Comparison of ENCODE assay signal across 17 cellular contexts in the genomic region with DNA sequence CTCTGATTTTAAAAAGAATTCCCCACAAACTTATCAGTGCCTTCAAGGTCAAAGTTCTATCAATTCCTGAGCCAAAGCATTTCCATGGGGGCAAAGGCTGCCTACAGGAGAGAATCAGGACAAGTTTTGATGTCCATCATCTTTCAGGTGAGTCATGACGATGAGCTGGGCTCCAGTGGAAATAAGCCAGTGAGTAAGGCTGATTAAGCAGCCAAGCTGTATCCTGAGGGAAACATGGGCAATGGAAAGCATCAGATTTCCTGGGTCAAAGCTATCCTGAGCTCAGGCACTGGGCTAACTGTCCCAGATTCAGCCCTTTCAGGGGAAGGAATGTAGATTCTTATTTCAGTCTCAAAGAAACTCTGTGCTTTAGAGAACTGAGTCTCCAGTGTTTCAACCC.
A peak's percentile ranks its signal among the peaks of the same experiment; 100 is the strongest.
DNase-seq lines count a peak whose midpoint lies in the region; ATAC-seq and TF ChIP-seq lines count a peak whose summit lies in the region.
"Had no signal": no experiment of that assay in that cellular context is flagged by ENCODE, and none has a peak within 500 bp of the region (broad histone marks: within the 10 kb centered on the region; RNA-seq: fewer than 3 reads in every experiment).

No MANE protein-coding gene starts in this region.

- no peaks in the 10 kb centered on the region for H3K36me3 ChIP-seq in breast epithelium
- no peaks in the 10 kb centered on the region for H3K36me3 ChIP-seq in uterus
- no peaks in the 10 kb centered on the region for H3K36me3 ChIP-seq in prostate gland
- H3K36me3 ChIP-seq: suprapubic skin had no signal

- H3K4me3 ChIP-seq in breast epithelium (no peak overlapping the region), uterus (no peak overlapping the region), prostate gland (no peak overlapping the region), coronary artery (no peak overlapping the region)
- H3K4me3 ChIP-seq: suprapubic skin had no signal

- no peak for TF ChIP-seq CTCF in MCF 10A (IDR thresholded peaks at IDR 0.05; ENCODE audit: unreplicated experiment)
- no peak for TF ChIP-seq CTCF in breast epithelium (IDR thresholded peaks at IDR 0.05)
- TF ChIP-seq CTCF in foreskin keratinocyte (conservative IDR thresholded peaks at IDR 0.05) = no peak
- no peak for TF ChIP-seq CTCF in uterus (IDR thresholded peaks at IDR 0.05)
- TF ChIP-seq CTCF in prostate gland (IDR thresholded peaks at IDR 0.05) = no peak
- TF ChIP-seq CTCF in coronary artery (IDR thresholded peaks at IDR 0.05) = no peak

- WGBS in prostate gland = 94% methylated on average over 1 of the region's 1 CpG

- H3K27ac ChIP-seq in breast epithelium (no peak overlapping the region), foreskin keratinocyte (no peak overlapping the region), uterus (peak overlapping the region; percentile 45 to 57), prostate gland (no peak overlapping the region), coronary artery (no peak overlapping the region)
- H3K27ac ChIP-seq: 22Rv1, suprapubic skin had no signal

- ATAC-seq in foreskin keratinocyte = peak; percentile 98
- ATAC-seq: CD8-positive, alpha-beta T cell; naive thymus-derived CD8-positive, alpha-beta T cell had no signal

- DNase-seq in MCF 10A (ENCODE audit: unreplicated experiment) (peak; percentile 76), breast epithelium (ENCODE audit: low spot score in 2 of 2) (no peak), amniotic epithelial cell (ENCODE audit: low read depth) (peak; percentile 60), foreskin keratinocyte (peak; percentile 70 to 86), uterus (no peak), prostate gland (ENCODE audit: low spot score) (no peak), D341Med (ENCODE audit: low spot score) (no peak), coronary artery (ENCODE audit: low spot score) (no peak)
- DNase-seq: activated CD4-positive, alpha-beta T cell treated with anti-CD3 and anti-CD28 coated beads, Interleukin-2, amount 10 ng/mL, durations not matched to agents 24 days and 14 days; activated naive CD8-positive, alpha-beta T cell treated with anti-CD3 and anti-CD28 coated beads, Interleukin-2, amount 10 ng/mL, durations not matched to agents 7 days and 5 days; activated T-cell treated with anti-CD3 and anti-CD28 coated beads, Interleukin-2, amount 50 U/mL, for 1 hour; CD8-positive, alpha-beta T cell; erythroblast; naive thymus-derived CD8-positive, alpha-beta T cell; NCI-H2081 had no signal

- H3K27me3 Mint-ChIP-seq in MCF 10A (ENCODE audit: insufficient read depth, unreplicated experiment) = no peaks in the 10 kb centered on the region
- H3K27me3 Mint-ChIP-seq: activated naive CD8-positive, alpha-beta T cell treated with anti-CD3 and anti-CD28 coated beads, Interleukin-2, amount 10 ng/mL, durations not matched to agents 7 days and 5 days had no signal

- peaks cover 7% of the 10 kb centered on the region for H3K36me3 Mint-ChIP-seq in MCF 10A (ENCODE audit: insufficient read depth, unreplicated experiment)
- H3K36me3 Mint-ChIP-seq: activated naive CD8-positive, alpha-beta T cell treated with anti-CD3 and anti-CD28 coated beads, Interleukin-2, amount 10 ng/mL, durations not matched to agents 7 days and 5 days; CD8-positive, alpha-beta T cell; naive thymus-derived CD8-positive, alpha-beta T cell had no signal

- no peaks in the 10 kb centered on the region for H3K9me3 Mint-ChIP-seq in MCF 10A (ENCODE audit: unreplicated experiment)
- H3K9me3 Mint-ChIP-seq: activated CD4-positive, alpha-beta T cell treated with anti-CD3 and anti-CD28 coated beads, Interleukin-2, amount 10 ng/mL, durations not matched to agents 24 days and 14 days; activated naive CD8-positive, alpha-beta T cell treated with anti-CD3 and anti-CD28 coated beads, Interleukin-2, amount 10 ng/mL, durations not matched to agents 7 days and 5 days; CD8-positive, alpha-beta T cell had no signal

- H3K27me3 ChIP-seq in breast epithelium (no peaks in the 10 kb centered on the region), foreskin keratinocyte (no peaks in the 10 kb centered on the region), uterus (no peaks in the 10 kb centered on the region), prostate gland (replicated peaks; ENCODE audit: insufficient read depth) (no peaks in the 10 kb centered on the region)
- H3K27me3 ChIP-seq: suprapubic skin had no signal

- POLR2A ChIA-PET in MCF 10A (lab: Yijun Ruan, JAX) = no interaction called here

- H3K4me1 ChIP-seq in breast epithelium = no peaks in the 10 kb centered on the region
- peaks cover 10% of the 10 kb centered on the region for H3K4me1 ChIP-seq in foreskin keratinocyte
- peaks cover 0 to 4% of the 10 kb centered on the region in 2 donors for H3K4me1 ChIP-seq in uterus
- no peaks in the 10 kb centered on the region for H3K4me1 ChIP-seq in prostate gland (replicated peaks)

- H3K4me3 Mint-ChIP-seq in MCF 10A (ENCODE audit: unreplicated experiment) = no peak overlapping the region
- H3K4me3 Mint-ChIP-seq: activated CD4-positive, alpha-beta T cell treated with anti-CD3 and anti-CD28 coated beads, Interleukin-2, amount 10 ng/mL, durations not matched to agents 24 days and 14 days; activated naive CD8-positive, alpha-beta T cell treated with anti-CD3 and anti-CD28 coated beads, Interleukin-2, amount 10 ng/mL, durations not matched to agents 7 days and 5 days; CD8-positive, alpha-beta T cell; naive thymus-derived CD8-positive, alpha-beta T cell had no signal

- TF ChIP-seq POLR2A in breast epithelium (IDR thresholded peaks at IDR 0.05) (no peak), uterus (IDR thresholded peaks at IDR 0.05) (no peak), prostate gland (IDR thresholded peaks at IDR 0.05) (no peak)

- BruUV-seq in MCF 10A (replicated peaks; lab: Mats Ljungman, UMichigan) = no TSS peak

- H3K27ac Mint-ChIP-seq in MCF 10A (ENCODE audit: low read depth, unreplicated experiment) = no peak overlapping the region
- H3K27ac Mint-ChIP-seq: activated CD4-positive, alpha-beta T cell treated with anti-CD3 and anti-CD28 coated beads, Interleukin-2, amount 10 ng/mL, durations not matched to agents 24 days and 14 days; activated naive CD8-positive, alpha-beta T cell treated with anti-CD3 and anti-CD28 coated beads, Interleukin-2, amount 10 ng/mL, durations not matched to agents 7 days and 5 days; CD8-positive, alpha-beta T cell; naive thymus-derived CD8-positive, alpha-beta T cell had no signal

- CTCF ChIA-PET in MCF 10A (lab: Yijun Ruan, JAX) = interaction anchor here (0.6 to 0.8 kb wide), 2 partner anchors 89 to 1138 kb away, joined by 3 to 4 read pairs; no protein-coding TSS in a partner anchor

- H3K4me1 Mint-ChIP-seq in MCF 10A (ENCODE audit: insufficient read depth, unreplicated experiment) = peaks cover 12% of the 10 kb centered on the region
- H3K4me1 Mint-ChIP-seq: activated CD4-positive, alpha-beta T cell treated with anti-CD3 and anti-CD28 coated beads, Interleukin-2, amount 10 ng/mL, durations not matched to agents 24 days and 14 days; activated naive CD8-positive, alpha-beta T cell treated with anti-CD3 and anti-CD28 coated beads, Interleukin-2, amount 10 ng/mL, durations not matched to agents 7 days and 5 days; naive thymus-derived CD8-positive, alpha-beta T cell had no signal

- no peaks in the 10 kb centered on the region for H3K9me3 ChIP-seq in breast epithelium
- no peaks in the 10 kb centered on the region for H3K9me3 ChIP-seq in uterus
- no peaks in the 10 kb centered on the region for H3K9me3 ChIP-seq in prostate gland
- H3K9me3 ChIP-seq: suprapubic skin had no signal

- intact Hi-C loops in MCF 10A (cut with micrococcal nuclease) = no loop called here
- intact Hi-C loops in breast epithelium (cut with DNase I; ENCODE audit: low total_unique reads) = loop anchor here (1.0 kb wide), 1 partner anchor 8 kb away; no protein-coding TSS in a partner anchor
- intact Hi-C loops in uterus (cut with DNase I; ENCODE audit: low total_unique reads) = no loop called here
- intact Hi-C loops in prostate gland (cut with DNase I) = no loop called here

Comparison
In these comparisons a context has a peak if more than half of its experiments do, and no peak if none do; other contexts are left out.
1. DNase-seq: peak in MCF 10A (single experiment), amniotic epithelial cell (single experiment) and foreskin keratinocyte (2 of 2); none in breast epithelium (0 of 2), uterus (0 of 2), prostate gland (single experiment), D341Med (single experiment) and coronary artery (single experiment).
2. H3K27ac ChIP-seq: peak in uterus (2 of 2); none in breast epithelium (0 of 2), foreskin keratinocyte (single experiment), prostate gland (0 of 2) and coronary artery (0 of 2).